ENCODE assay signal across 31 cellular contexts in genomic region chr7:95553939-95554338, GRCh38. TPM values are rescaled to one million over a fixed set of nuclear protein-coding genes. Genes with fewer than 3 reads are reported as not detected.
"Had no signal": no experiment of that assay in that cellular context is flagged by ENCODE, and none has a peak within 500 bp of the region (broad histone marks: within the 10 kb centered on the region; RNA-seq: fewer than 3 reads in every experiment).

No MANE protein-coding gene starts in this region.

- H3K27me3 Mint-ChIP-seq: progenitor cell of endocrine pancreas had no signal

- H3K27me3 ChIP-seq: adrenal gland, ascending aorta, cardiac muscle cell, heart left ventricle, sigmoid colon, stomach, transverse colon had no signal

- H3K27ac ChIP-seq: ascending aorta, cardiac muscle cell, sigmoid colon, stomach, transverse colon, VCaP had no signal

- H3K4me3 Mint-ChIP-seq: activated naive CD8-positive, alpha-beta T cell; activated T-cell treated with anti-CD3 and anti-CD28 coated beads, Interleukin-2, amount 50 U/mL, for 72 hours; brain; effector memory CD8-positive, alpha-beta T cell; naive thymus-derived CD8-positive, alpha-beta T cell; stimulated activated naive B cell treated with anti-CD40 and anti-IgM and Interleukin-4, amounts not matched to agents 10 μg/mL and 1 μg/mL and 100 μg/mL, for 72 hours; T-helper 1 cell treated with Interleukin-12 subunit alpha and Interleukin-12 subunit beta and Interleukin-4 antibody, amounts not matched to agents 30 μg/mL and 1 μg/mL, for 36 hours had no signal

- H3K36me3 ChIP-seq: adrenal gland, ascending aorta, cardiac muscle cell, heart left ventricle, sigmoid colon, stomach, transverse colon had no signal

- ATAC-seq: activated T-cell treated with anti-CD3 and anti-CD28 coated beads, Interleukin-2, amount 50 U/mL, for 72 hours; effector memory CD8-positive, alpha-beta T cell; heart left ventricle; naive thymus-derived CD8-positive, alpha-beta T cell; stimulated activated naive B cell treated with anti-CD40 and anti-IgM and Interleukin-4, amounts not matched to agents 10 μg/mL and 1 μg/mL and 100 μg/mL, for 72 hours had no signal

- H3K4me1 Mint-ChIP-seq: naive thymus-derived CD8-positive, alpha-beta T cell; stimulated activated naive B cell treated with anti-CD40 and anti-IgM and Interleukin-4, amounts not matched to agents 10 μg/mL and 1 μg/mL and 100 μg/mL, for 72 hours had no signal

- H3K4me3 ChIP-seq: adrenal gland, ascending aorta, cardiac muscle cell, heart left ventricle, sigmoid colon, smooth muscle cell, stomach, transverse colon had no signal

- H3K9me3 ChIP-seq: adrenal gland, ascending aorta, heart left ventricle, sigmoid colon, stomach, transverse colon had no signal

- DNase-seq: activated CD4-positive, alpha-beta T cell treated with anti-CD3 and anti-CD28 coated beads for 4 hours; activated CD4-positive, alpha-beta T cell treated with anti-CD3 and anti-CD28 coated beads, Interleukin-2, amount 50 U/mL, for 4 hours; activated effector memory CD4-positive, alpha-beta T cell treated with Interleukin-2 at 50 U/mL for 16 hours; activated naive CD4-positive, alpha-beta T cell treated with Interleukin-2 at 50 U/mL for 16 hours; activated T-cell treated with anti-CD3 and anti-CD28 coated beads for 4 hours; activated T-cell treated with anti-CD3 and anti-CD28 coated beads, Interleukin-2, amount 50 U/mL, for 72 hours; adrenal gland; cerebellar nuclear complex; cortex of kidney; effector memory CD8-positive, alpha-beta T cell; erythroblast; foreskin fibroblast; heart left ventricle; islet precursor cell; midbrain; naive thymus-derived CD8-positive, alpha-beta T cell; retina; sigmoid colon; stimulated activated CD4-positive, alpha-beta T cell treated with anti-CD3 and anti-CD28 coated beads, Interleukin-1b, Interleukin-23, amount 100 ng/mL, for 48 hours; stimulated activated naive B cell treated with anti-CD40 and anti-IgM and Interleukin-4, amounts not matched to agents 10 μg/mL and 1 μg/mL and 100 μg/mL, for 72 hours; stomach; T-helper 9 cell; transverse colon had no signal

- H3K9me3 Mint-ChIP-seq: brain; effector memory CD8-positive, alpha-beta T cell; naive thymus-derived CD8-positive, alpha-beta T cell; stimulated activated naive B cell treated with anti-CD40 and anti-IgM and Interleukin-4, amounts not matched to agents 10 μg/mL and 1 μg/mL and 100 μg/mL, for 72 hours; T-helper 1 cell treated with Interleukin-12 subunit alpha and Interleukin-12 subunit beta and Interleukin-4 antibody, amounts not matched to agents 30 μg/mL and 1 μg/mL, for 36 hours had no signal

- H3K27ac Mint-ChIP-seq: activated naive CD8-positive, alpha-beta T cell; activated T-cell treated with anti-CD3 and anti-CD28 coated beads, Interleukin-2, amount 50 U/mL, for 72 hours; brain; effector memory CD8-positive, alpha-beta T cell; naive thymus-derived CD8-positive, alpha-beta T cell; progenitor cell of endocrine pancreas; stimulated activated naive B cell treated with anti-CD40 and anti-IgM and Interleukin-4, amounts not matched to agents 10 μg/mL and 1 μg/mL and 100 μg/mL, for 72 hours; T-helper 1 cell treated with Interleukin-12 subunit alpha and Interleukin-12 subunit beta and Interleukin-4 antibody, amounts not matched to agents 30 μg/mL and 1 μg/mL, for 36 hours had no signal

- H3K36me3 Mint-ChIP-seq: activated naive CD8-positive, alpha-beta T cell; brain; naive thymus-derived CD8-positive, alpha-beta T cell; stimulated activated naive B cell treated with anti-CD40 and anti-IgM and Interleukin-4, amounts not matched to agents 10 μg/mL and 1 μg/mL and 100 μg/mL, for 72 hours had no signal

RNA-seq across cellular contexts. Expression of gene PDK4, which starts 42.4 kb away (rescaled TPM):
- total RNA-seq: activated T-cell treated with anti-CD3 and anti-CD28 coated beads, Interleukin-2, amount 50 U/mL, for 72 hours; smooth muscle cell had no signal
- polyA plus RNA-seq: naive thymus-derived CD8-positive, alpha-beta T cell; smooth muscle cell had no signal
